Comparison of ENCODE assay signal across 8 cellular contexts in genomic region chr10:69043931-69044531, GRCh38. TPM values are rescaled to one million over a fixed set of nuclear protein-coding genes. Genes with fewer than 3 reads are reported as not detected.
DNase-seq lines count a peak whose midpoint lies in the region; ATAC-seq lines count a peak whose summit lies in the region.

No MANE protein-coding gene starts in this region.

- H3K36me3 Mint-ChIP-seq in natural killer cell treated with Interleukin-12 subunit alpha and Interleukin-12 subunit beta and Interleukin-15 and Interleukin-18, amount 100 ng/mL, for 72 hours = no peaks in the 10 kb centered on the region

- ATAC-seq in GM18873 (IDR thresholded peaks at IDR 0.05; ENCODE audit: low FRiP score, unreplicated experiment) = peak; percentile 49
- ATAC-seq in HG02970 (IDR thresholded peaks at IDR 0.05; ENCODE audit: low FRiP score, unreplicated experiment) = peak; percentile 47
- ATAC-seq in natural killer cell treated with Interleukin-12 subunit alpha and Interleukin-12 subunit beta and Interleukin-15 and Interleukin-18, amount 100 ng/mL, for 72 hours = peak; percentile 55 to 60

- no peaks in the 10 kb centered on the region for H3K27me3 Mint-ChIP-seq in natural killer cell treated with Interleukin-12 subunit alpha and Interleukin-12 subunit beta and Interleukin-15 and Interleukin-18, amount 100 ng/mL, for 72 hours

- H3K4me3 Mint-ChIP-seq in natural killer cell treated with Interleukin-12 subunit alpha and Interleukin-12 subunit beta and Interleukin-15 and Interleukin-18, amount 100 ng/mL, for 72 hours = peak overlapping the region; percentile 85

- H3K4me1 Mint-ChIP-seq in natural killer cell treated with Interleukin-12 subunit alpha and Interleukin-12 subunit beta and Interleukin-15 and Interleukin-18, amount 100 ng/mL, for 72 hours (ENCODE audit: low read depth in 2 of 2) = peaks cover 47% of the 10 kb centered on the region in 2 donors

- DNase-seq in activated CD4-positive, alpha-beta T cell treated with anti-CD3 and anti-CD28 coated beads, Interleukin-2, amount 50 U/mL, for 1 hour = peak; percentile 23
- no peak for DNase-seq in natural killer cell treated with Interleukin-12 subunit alpha and Interleukin-12 subunit beta and Interleukin-15 and Interleukin-18, amount 100 ng/mL, for 72 hours (ENCODE audit: low spot score)
- DNase-seq in cortex of kidney (lab: John Stamatoyannopoulos, UW) = no peak
- no peak for DNase-seq in NCI-H1694 (lab: John Stamatoyannopoulos, UW)
- DNase-seq in GOT3 (lab: John Stamatoyannopoulos, UW) = no peak
- no peak for DNase-seq in hepatic stellate cell (ENCODE audit: low spot score)

- H3K9me3 Mint-ChIP-seq in natural killer cell treated with Interleukin-12 subunit alpha and Interleukin-12 subunit beta and Interleukin-15 and Interleukin-18, amount 100 ng/mL, for 72 hours = no peaks in the 10 kb centered on the region

- peak overlapping the region; percentile 93 to 99 for H3K27ac Mint-ChIP-seq in natural killer cell treated with Interleukin-12 subunit alpha and Interleukin-12 subunit beta and Interleukin-15 and Interleukin-18, amount 100 ng/mL, for 72 hours

RNA-seq across cellular contexts. Expression of gene SRGN, which starts 43.9 kb away (rescaled TPM):
- total RNA-seq in natural killer cell treated with Interleukin-12 subunit alpha and Interleukin-12 subunit beta and Interleukin-15 and Interleukin-18, amount 100 ng/mL, for 72 hours = 100 to 1,000 TPM; 268 to 486 TPM

RNA-seq across cellular contexts. Expression of gene KIFBP, which starts 55.4 kb away (rescaled TPM):
- total RNA-seq in natural killer cell treated with Interleukin-12 subunit alpha and Interleukin-12 subunit beta and Interleukin-15 and Interleukin-18, amount 100 ng/mL, for 72 hours = 10 to 100 TPM; 13.4 to 14.3 TPM
